In genomic region chr4:128524311-128524710, GRCh38 we compare ENCODE assay signal across 9 cellular contexts.
DNase-seq lines count a peak whose midpoint lies in the region; ATAC-seq lines count a peak whose summit lies in the region.
"Had no signal": no experiment of that assay in that cellular context is flagged by ENCODE, and none has a peak within 500 bp of the region (broad histone marks: within the 10 kb centered on the region; RNA-seq: fewer than 3 reads in every experiment).

No MANE protein-coding gene starts in this region.

- intact Hi-C loops in sciatic nerve (cut with DNase I) = no loop called here

- H3K27ac ChIP-seq in substantia nigra (ENCODE audit: low read depth, low read length, poor library complexity, severe bottlenecking) = no peak overlapping the region

- DNase-seq in EH (ENCODE audit: low read depth) (peak; percentile 91), T1000 (lab: John Stamatoyannopoulos, UW) (peak; percentile 3), fibroblast of the conjunctiva (ENCODE audit: low read depth) (peak; percentile 93), sciatic nerve (ENCODE audit: low spot score) (no peak), middle frontal gyrus (ENCODE audit: extremely low spot score, low spot score) (no peak), substantia nigra (lab: John Stamatoyannopoulos, UW) (no peak), midbrain (lab: John Stamatoyannopoulos, UW) (no peak)
- DNase-seq: SHP77 treated with DMSO at 0.1 percent for 48 hours had no signal

- peak; percentile 73 for ATAC-seq in sciatic nerve
- ATAC-seq in HG03175 (IDR thresholded peaks at IDR 0.05; ENCODE audit: unreplicated experiment) = no peak

Comparison
In these comparisons a context has a peak if more than half of its experiments do, and no peak if none do; other contexts are left out.
1. DNase-seq: peak in EH (single experiment), T1000 (single experiment) and fibroblast of the conjunctiva (single experiment); none in sciatic nerve (single experiment), middle frontal gyrus (single experiment), substantia nigra (0 of 49) and midbrain (single experiment).